ENCODE assay signal across 8 cellular contexts in the genomic region with DNA sequence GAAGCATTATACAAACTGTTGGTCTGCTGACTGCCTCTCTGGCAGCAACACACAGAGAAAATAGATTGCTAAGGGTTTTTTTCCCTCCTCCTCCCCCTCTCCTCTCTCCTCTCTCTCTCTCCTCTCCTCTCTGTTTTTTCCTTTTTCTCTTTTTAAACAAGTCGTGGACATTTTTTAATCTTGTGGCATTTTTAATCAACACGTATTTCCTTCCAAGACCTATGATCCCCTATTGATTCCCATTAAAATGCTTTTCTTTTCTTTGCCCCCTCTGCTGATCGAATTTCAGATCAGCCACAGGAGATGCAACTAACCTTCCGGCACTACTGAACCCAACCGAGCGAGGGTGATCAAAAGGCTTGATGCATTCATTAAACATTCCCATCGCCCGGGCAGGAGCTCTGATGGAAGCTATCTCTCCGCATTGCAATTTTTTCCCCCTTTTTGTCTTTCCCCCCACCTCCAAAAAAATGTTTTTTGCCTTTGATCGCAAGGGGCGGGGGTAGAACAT.
DNase-seq lines count a peak whose midpoint lies in the region; ATAC-seq, FAIRE-seq and TF ChIP-seq lines count a peak whose summit lies in the region.

No MANE protein-coding gene starts in this region.

- H3K9me3 ChIP-seq in naive thymus-derived CD4-positive, alpha-beta T cell (ENCODE audit: control insufficient read depth in 2 of 3, low read length in 3 of 3), result no peaks in the 10 kb centered on the region

- H3K9me3 Mint-ChIP-seq in activated T-cell treated with anti-CD3 and anti-CD28 coated beads, Interleukin-2, amount 50 U/mL, for 4 hours, result no peaks in the 10 kb centered on the region
- no peaks in the 10 kb centered on the region for H3K9me3 Mint-ChIP-seq in naive thymus-derived CD4-positive, alpha-beta T cell

- H3K4me1 Mint-ChIP-seq in activated T-cell treated with anti-CD3 and anti-CD28 coated beads, Interleukin-2, amount 50 U/mL, for 4 hours (ENCODE audit: low read depth), result peaks cover 18% of the 10 kb centered on the region
- peaks cover 10 to 28% (median 20%) of the 10 kb centered on the region in 7 donors for H3K4me1 Mint-ChIP-seq in naive thymus-derived CD4-positive, alpha-beta T cell

- H3K27ac ChIP-seq in naive thymus-derived CD4-positive, alpha-beta T cell (ENCODE audit: low read depth, low read length), result peak overlapping the region; percentile 100

- no peaks in the 10 kb centered on the region for H3K36me3 ChIP-seq in naive thymus-derived CD4-positive, alpha-beta T cell (ENCODE audit: control insufficient read depth in 2 of 3, insufficient read depth in 3 of 3, low read length in 3 of 3)

- peaks cover 4 to 17% of the 10 kb centered on the region in 2 donors for H3K4me1 ChIP-seq in naive thymus-derived CD4-positive, alpha-beta T cell (ENCODE audit: control insufficient read depth in 2 of 2, insufficient read depth in 2 of 2, low read length in 2 of 2)

- peak overlapping the region; percentile 88 for H3K4me3 Mint-ChIP-seq in activated T-cell treated with anti-CD3 and anti-CD28 coated beads, Interleukin-2, amount 50 U/mL, for 4 hours
- H3K4me3 Mint-ChIP-seq in naive thymus-derived CD4-positive, alpha-beta T cell, result peak overlapping the region; percentile 81 to 96 (median 90)

- no peaks in the 10 kb centered on the region for H3K27me3 ChIP-seq in naive thymus-derived CD4-positive, alpha-beta T cell (ENCODE audit: control insufficient read depth in 2 of 2, insufficient read depth in 2 of 2, low read length in 2 of 2)

- peak; percentile 79 for DNase-seq in Daoy (ENCODE audit: low read depth)
- peak; percentile 91 for DNase-seq in NCI-H345 treated with DMSO at 0.1 percent for 48 hours (lab: John Stamatoyannopoulos, UW; ENCODE audit: unreplicated experiment)
- DNase-seq in activated T-cell treated with anti-CD3 and anti-CD28 coated beads, Interleukin-2, amount 50 U/mL, for 4 hours, result peak; percentile 20
- DNase-seq in fibroblast of mammary gland (ENCODE audit: low read depth), result peak; percentile 53
- peak in 2 of 9 donors; percentile 13 to 30 for DNase-seq in naive thymus-derived CD4-positive, alpha-beta T cell
- DNase-seq in urothelium cell line (ENCODE audit: low spot score), result peak; percentile 66

- peaks cover 3% of the 10 kb centered on the region for H3K27me3 Mint-ChIP-seq in activated T-cell treated with anti-CD3 and anti-CD28 coated beads, Interleukin-2, amount 50 U/mL, for 4 hours (ENCODE audit: low read depth)
- peaks cover 0 to 27% (median 0%) of the 10 kb centered on the region in 5 donors for H3K27me3 Mint-ChIP-seq in naive thymus-derived CD4-positive, alpha-beta T cell

- no peak for FAIRE-seq in urothelium cell line (lab: Jason Lieb, UNC)

- POLR2A ChIA-PET in naive thymus-derived CD4-positive, alpha-beta T cell (lab: Charles Lee), result interaction anchor here (0.9 to 7.6 kb wide), 10 partner anchors 9 to 1371 kb away, joined by 3 to 122 read pairs (median 4); a partner anchor contains a TSS

- peak overlapping the region; percentile 74 for H3K4me3 ChIP-seq in fibroblast of mammary gland (ENCODE audit: control insufficient read depth, low read depth, low read length)
- H3K4me3 ChIP-seq in naive thymus-derived CD4-positive, alpha-beta T cell (ENCODE audit: low read length), result peak overlapping the region; percentile 89

- peak; percentile 17 for ATAC-seq in HG02885 (IDR thresholded peaks at IDR 0.05; ENCODE audit: poor library complexity, unreplicated experiment)
- peak; percentile 38 to 41 for ATAC-seq in activated T-cell treated with anti-CD3 and anti-CD28 coated beads, Interleukin-2, amount 50 U/mL, for 4 hours
- peak; percentile 52 for ATAC-seq in naive thymus-derived CD4-positive, alpha-beta T cell
- no peak for ATAC-seq in GM21367 (IDR thresholded peaks at IDR 0.05; ENCODE audit: unreplicated experiment)

- CTCF ChIA-PET in naive thymus-derived CD4-positive, alpha-beta T cell (lab: Charles Lee), result interaction anchor here (0.6 to 1.2 kb wide), 7 partner anchors 8 to 335 kb away, joined by 3 to 5 read pairs (median 3); no protein-coding TSS in a partner anchor

- peak overlapping the region; percentile 87 to 99 (median 95) for H3K27ac Mint-ChIP-seq in naive thymus-derived CD4-positive, alpha-beta T cell

- TF ChIP-seq CTCF in fibroblast of mammary gland (conservative IDR thresholded peaks at IDR 0.05; ENCODE audit: control insufficient read depth, insufficient read depth, low read depth, low read length), result peak; percentile 38

- H3K36me3 Mint-ChIP-seq in activated T-cell treated with anti-CD3 and anti-CD28 coated beads, Interleukin-2, amount 50 U/mL, for 4 hours (ENCODE audit: insufficient read depth), result no peaks in the 10 kb centered on the region
- no peaks in the 10 kb centered on the region for H3K36me3 Mint-ChIP-seq in naive thymus-derived CD4-positive, alpha-beta T cell

- intact Hi-C loops in naive thymus-derived CD4-positive, alpha-beta T cell (cut with micrococcal nuclease), result loop anchor here (1.0 to 10.0 kb wide), 18 partner anchors 34 to 1954 kb away; a partner anchor contains a TSS
